Comparison of ENCODE assay signal across 1 cellular context in the genomic region with DNA sequence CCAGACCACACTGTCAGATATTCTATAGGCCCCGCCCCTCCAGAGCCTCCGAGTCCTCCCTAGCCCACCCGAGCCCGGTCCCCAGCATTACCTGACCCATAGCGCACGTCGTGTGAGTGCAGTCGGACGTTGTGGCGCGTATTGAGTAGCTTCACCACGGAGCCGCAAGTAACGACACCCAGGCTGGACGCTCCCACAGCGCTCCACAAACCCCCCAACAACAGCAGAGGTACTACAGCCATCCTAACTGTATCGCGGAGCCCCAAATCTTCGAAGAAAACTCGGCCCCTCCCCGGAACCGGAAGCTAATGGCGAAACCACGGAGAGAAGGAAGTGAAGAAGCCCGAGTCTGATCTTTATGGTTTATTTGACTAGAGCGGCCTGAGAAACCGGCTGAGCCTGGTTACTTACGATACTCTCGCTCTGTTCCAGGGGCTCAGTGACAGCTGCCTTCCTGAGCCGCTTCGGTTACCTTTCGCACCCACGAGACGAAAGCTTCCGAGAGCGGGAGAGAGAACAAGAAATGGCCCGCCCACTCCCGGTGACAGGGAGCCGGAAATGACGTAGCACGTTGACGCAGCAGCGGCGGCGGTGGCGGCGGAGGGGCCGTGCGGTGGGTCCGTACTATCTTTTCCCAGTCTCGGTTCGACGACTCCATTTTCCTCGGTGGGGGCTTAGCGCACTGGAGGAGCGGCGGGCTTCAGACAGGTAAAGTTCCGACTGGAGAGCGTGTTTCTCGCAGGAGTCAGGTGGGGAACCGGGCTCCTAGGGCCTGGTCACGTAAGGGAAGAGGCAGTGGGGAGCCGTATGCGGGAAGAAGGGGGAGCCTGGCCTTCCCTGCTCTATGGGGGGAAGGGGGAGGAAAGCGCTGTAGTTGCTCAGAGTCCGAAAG.
TF ChIP-seq lines count a peak whose summit lies in the region.

A gene with protein sequence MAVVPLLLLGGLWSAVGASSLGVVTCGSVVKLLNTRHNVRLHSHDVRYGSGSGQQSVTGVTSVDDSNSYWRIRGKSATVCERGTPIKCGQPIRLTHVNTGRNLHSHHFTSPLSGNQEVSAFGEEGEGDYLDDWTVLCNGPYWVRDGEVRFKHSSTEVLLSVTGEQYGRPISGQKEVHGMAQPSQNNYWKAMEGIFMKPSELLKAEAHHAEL (minus strand): TSS at position 272 of the 892 bp plus-strand sequence. CDS start 30 bp downstream, at position 242.
A gene (plus strand): TSS at position 571 of the 892 bp plus-strand sequence. CDS start 11,197 bp downstream, outside the sequence.

TF ChIP-seq in K562, 482 proteins besides CTCF, POLR2A, EP300 and RAD21 (continued from another document and continues in another):
- TF ChIP-seq, protein P1, sequence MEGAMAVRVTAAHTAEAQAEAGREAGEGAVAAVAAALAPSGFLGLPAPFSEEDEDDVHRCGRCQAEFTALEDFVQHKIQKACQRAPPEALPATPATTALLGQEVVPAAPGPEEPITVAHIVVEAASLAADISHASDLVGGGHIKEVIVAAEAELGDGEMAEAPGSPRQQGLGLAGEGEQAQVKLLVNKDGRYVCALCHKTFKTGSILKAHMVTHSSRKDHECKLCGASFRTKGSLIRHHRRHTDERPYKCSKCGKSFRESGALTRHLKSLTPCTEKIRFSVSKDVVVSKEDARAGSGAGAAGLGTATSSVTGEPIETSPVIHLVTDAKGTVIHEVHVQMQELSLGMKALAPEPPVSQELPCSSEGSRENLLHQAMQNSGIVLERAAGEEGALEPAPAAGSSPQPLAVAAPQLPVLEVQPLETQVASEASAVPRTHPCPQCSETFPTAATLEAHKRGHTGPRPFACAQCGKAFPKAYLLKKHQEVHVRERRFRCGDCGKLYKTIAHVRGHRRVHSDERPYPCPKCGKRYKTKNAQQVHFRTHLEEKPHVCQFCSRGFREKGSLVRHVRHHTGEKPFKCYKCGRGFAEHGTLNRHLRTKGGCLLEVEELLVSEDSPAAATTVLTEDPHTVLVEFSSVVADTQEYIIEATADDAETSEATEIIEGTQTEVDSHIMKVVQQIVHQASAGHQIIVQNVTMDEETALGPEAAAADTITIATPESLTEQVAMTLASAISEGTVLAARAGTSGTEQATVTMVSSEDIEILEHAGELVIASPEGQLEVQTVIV (CRISPR knock-in tag; IDR thresholded peaks at IDR 0.05; ENCODE audit: borderline replicate concordance), result no peak
- TF ChIP-seq BRD9 (IDR thresholded peaks at IDR 0.05; ENCODE audit: low read depth, partially characterized antibody) (peak; percentile 27), TAF1 (IDR thresholded peaks at IDR 0.05; ENCODE audit: control insufficient read depth, extremely low read depth, insufficient read depth, low read length, severe bottlenecking) (peak; percentile 91), CBFA2T2 (conservative IDR thresholded peaks at IDR 0.05) (no peak), RFX1 (IDR thresholded peaks at IDR 0.05) (no peak), ZSCAN32 (CRISPR knock-in tag; IDR thresholded peaks at IDR 0.05) (peak; percentile 16; the same call in 1 of the 2 replicates), CREM (IDR thresholded peaks at IDR 0.05; ENCODE audit: low read depth) (peak; percentile 98), SAFB (IDR thresholded peaks at IDR 0.05; ENCODE audit: borderline replicate concordance, low read depth, low read length) (no peak), ADNP (tag; IDR thresholded peaks at IDR 0.05) (no peak), ZNF785 (CRISPR knock-in tag; IDR thresholded peaks at IDR 0.05) (no peak), PCBP1 (IDR thresholded peaks at IDR 0.05; ENCODE audit: low read depth, low read length, poor library complexity, severe bottlenecking) (no peak), NCOA6 (IDR thresholded peaks at IDR 0.05) (peak; percentile 85), E2F3 (CRISPR knock-in tag; IDR thresholded peaks at IDR 0.05) (no peak), SMARCB1 (IDR thresholded peaks at IDR 0.05; ENCODE audit: insufficient read length, low read depth) (no peak), TGIF2 (CRISPR knock-in tag; IDR thresholded peaks at IDR 0.05) (no peak), POU5F1 (IDR thresholded peaks at IDR 0.05; ENCODE audit: borderline replicate concordance, low read depth, low read length, partially characterized antibody) (no peak), ATF1 (CRISPR knock-in tag; IDR thresholded peaks at IDR 0.05) (peak; percentile 77), ATF1 (tag; IDR thresholded peaks at IDR 0.05) (peak; percentile 99), SPI1 (IDR thresholded peaks at IDR 0.05; ENCODE audit: borderline replicate concordance, low read depth, low read length) (peak; percentile 77), GTF2F1 (IDR thresholded peaks at IDR 0.05; ENCODE audit: low read depth, low read length) (no peak; the same call in 1 of the 2 replicates), HSF4 (CRISPR knock-in tag; IDR thresholded peaks at IDR 0.05; ENCODE audit: borderline replicate concordance) (no peak), SOX6 (IDR thresholded peaks at IDR 0.05) (0 out of 2 replicates have a peak, but pooled peaks have one; percentile 10), ASH1L (IDR thresholded peaks at IDR 0.05; ENCODE audit: borderline replicate concordance, low read depth, partially characterized antibody) (peak; percentile 69), NELFE (IDR thresholded peaks at IDR 0.05; ENCODE audit: insufficient read depth, insufficient read length) (no peak), KLF1 (tag; IDR thresholded peaks at IDR 0.05) (peak; percentile 51; the same call in 1 of the 2 replicates)
- TF ChIP-seq, protein P2, sequence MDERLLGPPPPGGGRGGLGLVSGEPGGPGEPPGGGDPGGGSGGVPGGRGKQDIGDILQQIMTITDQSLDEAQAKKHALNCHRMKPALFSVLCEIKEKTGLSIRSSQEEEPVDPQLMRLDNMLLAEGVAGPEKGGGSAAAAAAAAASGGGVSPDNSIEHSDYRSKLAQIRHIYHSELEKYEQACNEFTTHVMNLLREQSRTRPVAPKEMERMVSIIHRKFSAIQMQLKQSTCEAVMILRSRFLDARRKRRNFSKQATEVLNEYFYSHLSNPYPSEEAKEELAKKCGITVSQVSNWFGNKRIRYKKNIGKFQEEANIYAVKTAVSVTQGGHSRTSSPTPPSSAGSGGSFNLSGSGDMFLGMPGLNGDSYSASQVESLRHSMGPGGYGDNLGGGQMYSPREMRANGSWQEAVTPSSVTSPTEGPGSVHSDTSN (CRISPR knock-in tag; IDR thresholded peaks at IDR 0.05; ENCODE audit: low read depth), result no peak
- TF ChIP-seq, protein P2 (tag; conservative IDR thresholded peaks at IDR 0.05; ENCODE audit: low read depth), result no peak; the same call in 1 of the 2 replicates
- TF ChIP-seq, protein P3, sequence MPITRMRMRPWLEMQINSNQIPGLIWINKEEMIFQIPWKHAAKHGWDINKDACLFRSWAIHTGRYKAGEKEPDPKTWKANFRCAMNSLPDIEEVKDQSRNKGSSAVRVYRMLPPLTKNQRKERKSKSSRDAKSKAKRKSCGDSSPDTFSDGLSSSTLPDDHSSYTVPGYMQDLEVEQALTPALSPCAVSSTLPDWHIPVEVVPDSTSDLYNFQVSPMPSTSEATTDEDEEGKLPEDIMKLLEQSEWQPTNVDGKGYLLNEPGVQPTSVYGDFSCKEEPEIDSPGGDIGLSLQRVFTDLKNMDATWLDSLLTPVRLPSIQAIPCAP (CRISPR knock-in tag; IDR thresholded peaks at IDR 0.05; ENCODE audit: borderline replicate concordance), result no peak
- TF ChIP-seq, protein P4, sequence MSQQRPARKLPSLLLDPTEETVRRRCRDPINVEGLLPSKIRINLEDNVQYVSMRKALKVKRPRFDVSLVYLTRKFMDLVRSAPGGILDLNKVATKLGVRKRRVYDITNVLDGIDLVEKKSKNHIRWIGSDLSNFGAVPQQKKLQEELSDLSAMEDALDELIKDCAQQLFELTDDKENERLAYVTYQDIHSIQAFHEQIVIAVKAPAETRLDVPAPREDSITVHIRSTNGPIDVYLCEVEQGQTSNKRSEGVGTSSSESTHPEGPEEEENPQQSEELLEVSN (IDR thresholded peaks at IDR 0.05; ENCODE audit: borderline replicate concordance in 1 of 2, extremely low read depth in 1 of 2, insufficient read depth in 1 of 2, insufficient read length in 1 of 2, low read depth in 1 of 2, low read length in 1 of 2, poor library complexity in 1 of 2, severe bottlenecking in 1 of 2), result peak; percentile 73 to 87
- TF ChIP-seq, protein P5, sequence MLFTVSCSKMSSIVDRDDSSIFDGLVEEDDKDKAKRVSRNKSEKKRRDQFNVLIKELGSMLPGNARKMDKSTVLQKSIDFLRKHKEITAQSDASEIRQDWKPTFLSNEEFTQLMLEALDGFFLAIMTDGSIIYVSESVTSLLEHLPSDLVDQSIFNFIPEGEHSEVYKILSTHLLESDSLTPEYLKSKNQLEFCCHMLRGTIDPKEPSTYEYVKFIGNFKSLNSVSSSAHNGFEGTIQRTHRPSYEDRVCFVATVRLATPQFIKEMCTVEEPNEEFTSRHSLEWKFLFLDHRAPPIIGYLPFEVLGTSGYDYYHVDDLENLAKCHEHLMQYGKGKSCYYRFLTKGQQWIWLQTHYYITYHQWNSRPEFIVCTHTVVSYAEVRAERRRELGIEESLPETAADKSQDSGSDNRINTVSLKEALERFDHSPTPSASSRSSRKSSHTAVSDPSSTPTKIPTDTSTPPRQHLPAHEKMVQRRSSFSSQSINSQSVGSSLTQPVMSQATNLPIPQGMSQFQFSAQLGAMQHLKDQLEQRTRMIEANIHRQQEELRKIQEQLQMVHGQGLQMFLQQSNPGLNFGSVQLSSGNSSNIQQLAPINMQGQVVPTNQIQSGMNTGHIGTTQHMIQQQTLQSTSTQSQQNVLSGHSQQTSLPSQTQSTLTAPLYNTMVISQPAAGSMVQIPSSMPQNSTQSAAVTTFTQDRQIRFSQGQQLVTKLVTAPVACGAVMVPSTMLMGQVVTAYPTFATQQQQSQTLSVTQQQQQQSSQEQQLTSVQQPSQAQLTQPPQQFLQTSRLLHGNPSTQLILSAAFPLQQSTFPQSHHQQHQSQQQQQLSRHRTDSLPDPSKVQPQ (CRISPR knock-in tag; IDR thresholded peaks at IDR 0.05; ENCODE audit: borderline replicate concordance), result no peak
- TF ChIP-seq, protein P6, sequence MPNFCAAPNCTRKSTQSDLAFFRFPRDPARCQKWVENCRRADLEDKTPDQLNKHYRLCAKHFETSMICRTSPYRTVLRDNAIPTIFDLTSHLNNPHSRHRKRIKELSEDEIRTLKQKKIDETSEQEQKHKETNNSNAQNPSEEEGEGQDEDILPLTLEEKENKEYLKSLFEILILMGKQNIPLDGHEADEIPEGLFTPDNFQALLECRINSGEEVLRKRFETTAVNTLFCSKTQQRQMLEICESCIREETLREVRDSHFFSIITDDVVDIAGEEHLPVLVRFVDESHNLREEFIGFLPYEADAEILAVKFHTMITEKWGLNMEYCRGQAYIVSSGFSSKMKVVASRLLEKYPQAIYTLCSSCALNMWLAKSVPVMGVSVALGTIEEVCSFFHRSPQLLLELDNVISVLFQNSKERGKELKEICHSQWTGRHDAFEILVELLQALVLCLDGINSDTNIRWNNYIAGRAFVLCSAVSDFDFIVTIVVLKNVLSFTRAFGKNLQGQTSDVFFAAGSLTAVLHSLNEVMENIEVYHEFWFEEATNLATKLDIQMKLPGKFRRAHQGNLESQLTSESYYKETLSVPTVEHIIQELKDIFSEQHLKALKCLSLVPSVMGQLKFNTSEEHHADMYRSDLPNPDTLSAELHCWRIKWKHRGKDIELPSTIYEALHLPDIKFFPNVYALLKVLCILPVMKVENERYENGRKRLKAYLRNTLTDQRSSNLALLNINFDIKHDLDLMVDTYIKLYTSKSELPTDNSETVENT (CRISPR knock-in tag; IDR thresholded peaks at IDR 0.05), result 0 out of 2 replicates have a peak, but pooled peaks have one; percentile 5
- TF ChIP-seq, protein P7, sequence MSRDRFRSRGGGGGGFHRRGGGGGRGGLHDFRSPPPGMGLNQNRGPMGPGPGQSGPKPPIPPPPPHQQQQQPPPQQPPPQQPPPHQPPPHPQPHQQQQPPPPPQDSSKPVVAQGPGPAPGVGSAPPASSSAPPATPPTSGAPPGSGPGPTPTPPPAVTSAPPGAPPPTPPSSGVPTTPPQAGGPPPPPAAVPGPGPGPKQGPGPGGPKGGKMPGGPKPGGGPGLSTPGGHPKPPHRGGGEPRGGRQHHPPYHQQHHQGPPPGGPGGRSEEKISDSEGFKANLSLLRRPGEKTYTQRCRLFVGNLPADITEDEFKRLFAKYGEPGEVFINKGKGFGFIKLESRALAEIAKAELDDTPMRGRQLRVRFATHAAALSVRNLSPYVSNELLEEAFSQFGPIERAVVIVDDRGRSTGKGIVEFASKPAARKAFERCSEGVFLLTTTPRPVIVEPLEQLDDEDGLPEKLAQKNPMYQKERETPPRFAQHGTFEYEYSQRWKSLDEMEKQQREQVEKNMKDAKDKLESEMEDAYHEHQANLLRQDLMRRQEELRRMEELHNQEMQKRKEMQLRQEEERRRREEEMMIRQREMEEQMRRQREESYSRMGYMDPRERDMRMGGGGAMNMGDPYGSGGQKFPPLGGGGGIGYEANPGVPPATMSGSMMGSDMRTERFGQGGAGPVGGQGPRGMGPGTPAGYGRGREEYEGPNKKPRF (IDR thresholded peaks at IDR 0.05; ENCODE audit: low read depth, low read length), result no peak
- TF ChIP-seq, protein P8, sequence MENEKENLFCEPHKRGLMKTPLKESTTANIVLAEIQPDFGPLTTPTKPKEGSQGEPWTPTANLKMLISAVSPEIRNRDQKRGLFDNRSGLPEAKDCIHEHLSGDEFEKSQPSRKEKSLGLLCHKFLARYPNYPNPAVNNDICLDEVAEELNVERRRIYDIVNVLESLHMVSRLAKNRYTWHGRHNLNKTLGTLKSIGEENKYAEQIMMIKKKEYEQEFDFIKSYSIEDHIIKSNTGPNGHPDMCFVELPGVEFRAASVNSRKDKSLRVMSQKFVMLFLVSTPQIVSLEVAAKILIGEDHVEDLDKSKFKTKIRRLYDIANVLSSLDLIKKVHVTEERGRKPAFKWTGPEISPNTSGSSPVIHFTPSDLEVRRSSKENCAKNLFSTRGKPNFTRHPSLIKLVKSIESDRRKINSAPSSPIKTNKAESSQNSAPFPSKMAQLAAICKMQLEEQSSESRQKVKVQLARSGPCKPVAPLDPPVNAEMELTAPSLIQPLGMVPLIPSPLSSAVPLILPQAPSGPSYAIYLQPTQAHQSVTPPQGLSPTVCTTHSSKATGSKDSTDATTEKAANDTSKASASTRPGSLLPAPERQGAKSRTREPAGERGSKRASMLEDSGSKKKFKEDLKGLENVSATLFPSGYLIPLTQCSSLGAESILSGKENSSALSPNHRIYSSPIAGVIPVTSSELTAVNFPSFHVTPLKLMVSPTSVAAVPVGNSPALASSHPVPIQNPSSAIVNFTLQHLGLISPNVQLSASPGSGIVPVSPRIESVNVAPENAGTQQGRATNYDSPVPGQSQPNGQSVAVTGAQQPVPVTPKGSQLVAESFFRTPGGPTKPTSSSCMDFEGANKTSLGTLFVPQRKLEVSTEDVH (IDR thresholded peaks at IDR 0.05; ENCODE audit: low read depth, partially characterized antibody), result peak; percentile 95
- TF ChIP-seq, protein P9, sequence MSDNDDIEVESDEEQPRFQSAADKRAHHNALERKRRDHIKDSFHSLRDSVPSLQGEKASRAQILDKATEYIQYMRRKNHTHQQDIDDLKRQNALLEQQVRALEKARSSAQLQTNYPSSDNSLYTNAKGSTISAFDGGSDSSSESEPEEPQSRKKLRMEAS (CRISPR knock-in tag; IDR thresholded peaks at IDR 0.05), result peak; percentile 39; the same call in 1 of the 2 replicates
